In genomic region chr11:104956528-104956927, GRCh38 we compare ENCODE assay signal across 1 cellular context.
TF ChIP-seq lines count a peak whose summit lies in the region.

No MANE protein-coding gene starts in this region.

TF ChIP-seq in GM23338, 12 proteins besides CTCF, POLR2A, EP300 and RAD21 (continued from another document):
- TF ChIP-seq REST (IDR thresholded peaks at IDR 0.05; ENCODE audit: unreplicated experiment) (no peak), EZH2 (IDR thresholded peaks at IDR 0.05; ENCODE audit: low read depth, unreplicated experiment) (no peak), JUNB (IDR thresholded peaks at IDR 0.05; ENCODE audit: unreplicated experiment) (no peak), POLR2AphosphoS5 (IDR thresholded peaks at IDR 0.05; ENCODE audit: low read depth) (no peak), ETS1 (IDR thresholded peaks at IDR 0.05) (no peak)
TF ChIP-seq in GM23338: peak in this region for 0.
